ENCODE assay signal across 10 cellular contexts in genomic region chr20:57698867-57699275, GRCh38. TPM values are rescaled to one million over a fixed set of nuclear protein-coding genes. Genes with fewer than 3 reads are reported as not detected.
DNase-seq lines count a peak whose midpoint lies in the region; ATAC-seq, FAIRE-seq and TF ChIP-seq lines count a peak whose summit lies in the region.
"Had no signal": no experiment of that assay in that cellular context is flagged by ENCODE, and none has a peak within 500 bp of the region (broad histone marks: within the 10 kb centered on the region; RNA-seq: fewer than 3 reads in every experiment).

No MANE protein-coding gene starts in this region.

- no peaks in the 10 kb centered on the region for H3K27me3 ChIP-seq in astrocyte (ENCODE audit: insufficient read depth, low read length)
- H3K27me3 ChIP-seq in skeletal muscle satellite cell (ENCODE audit: control insufficient read depth, insufficient read depth, low read length) = no peaks in the 10 kb centered on the region
- H3K27me3 ChIP-seq in BE2C = no peaks in the 10 kb centered on the region
- no peaks in the 10 kb centered on the region for H3K27me3 ChIP-seq in heart right ventricle
- H3K27me3 ChIP-seq: right lobe of liver had no signal

- peaks cover 72% of the 10 kb centered on the region for H3K4me1 Mint-ChIP-seq in astrocyte (ENCODE audit: low read depth, unreplicated experiment)

- DNase-seq in M059J (ENCODE audit: low read depth) (peak; percentile 87), astrocyte (ENCODE audit: low read depth) (peak; percentile 67), BE2C (no peak), OCI-M1 (lab: John Stamatoyannopoulos, UW) (no peak), heart right ventricle (no peak)
- DNase-seq: right lobe of liver had no signal

- H3K9ac ChIP-seq in astrocyte (ENCODE audit: low read length) (peak overlapping the region; percentile 75), skeletal muscle satellite cell (ENCODE audit: low read depth, low read length) (peak overlapping the region; percentile 44)

- H3K4me3 ChIP-seq in astrocyte (ENCODE audit: insufficient read depth, low read depth, low read length) = peak overlapping the region; percentile 38
- H3K4me3 ChIP-seq in skeletal muscle satellite cell (ENCODE audit: low read length) = peak overlapping the region; percentile 28
- no peak overlapping the region for H3K4me3 ChIP-seq in BE2C (ENCODE audit: low read depth, low read length)
- no peak overlapping the region for H3K4me3 ChIP-seq in heart right ventricle
- H3K4me3 ChIP-seq: right lobe of liver, SK-N-MC had no signal

- H3K27ac Mint-ChIP-seq in astrocyte (ENCODE audit: unreplicated experiment) = peak overlapping the region; percentile 91

- H3K9me3 Mint-ChIP-seq in astrocyte (ENCODE audit: unreplicated experiment) = no peaks in the 10 kb centered on the region

- H3K79me2 ChIP-seq in astrocyte (ENCODE audit: insufficient read depth, low read length) = peaks cover 94% of the 10 kb centered on the region

- intact Hi-C loops in heart right ventricle (cut with DNase I) = no loop called here

- no peaks in the 10 kb centered on the region for H3K27me3 Mint-ChIP-seq in astrocyte (ENCODE audit: low read depth, unreplicated experiment)

- H3K9me3 ChIP-seq in astrocyte (ENCODE audit: insufficient read depth, low read depth, low read length) = no peaks in the 10 kb centered on the region
- no peaks in the 10 kb centered on the region for H3K9me3 ChIP-seq in skeletal muscle satellite cell (replicated peaks; ENCODE audit: low read length)
- no peaks in the 10 kb centered on the region for H3K9me3 ChIP-seq in BE2C
- no peaks in the 10 kb centered on the region for H3K9me3 ChIP-seq in heart right ventricle
- H3K9me3 ChIP-seq: right lobe of liver had no signal

- TF ChIP-seq CTCF in astrocyte (IDR thresholded peaks at IDR 0.05; ENCODE audit: insufficient read depth, low read depth, low read length) = no peak
- no peak for TF ChIP-seq CTCF in BE2C (IDR thresholded peaks at IDR 0.05; ENCODE audit: low read depth, low read length)
- TF ChIP-seq CTCF in heart right ventricle (IDR thresholded peaks at IDR 0.05) = no peak

- H3K27ac ChIP-seq in astrocyte (ENCODE audit: low read depth, low read length) (peak overlapping the region; percentile 95), heart right ventricle (peak overlapping the region in 1 of 10 donors; percentile 36)
- H3K27ac ChIP-seq: right lobe of liver, SK-N-MC had no signal

- H4K20me1 ChIP-seq in astrocyte (ENCODE audit: insufficient read depth, low read length) = peaks cover 89% of the 10 kb centered on the region

- 78 to 81% methylated on average over 7 of the region's 7 CpGs for WGBS in heart right ventricle, 2 donors

- H3K4me2 ChIP-seq in astrocyte (ENCODE audit: low read length) = peak overlapping the region; percentile 79
- peak overlapping the region; percentile 74 for H3K4me2 ChIP-seq in skeletal muscle satellite cell (ENCODE audit: low read length)

- H3K36me3 Mint-ChIP-seq in astrocyte (ENCODE audit: low read depth, unreplicated experiment) = peaks cover 6% of the 10 kb centered on the region

- peak; percentile 45 for ATAC-seq in GM18502 (IDR thresholded peaks at IDR 0.05; ENCODE audit: poor library complexity, unreplicated experiment)
- ATAC-seq in HG03442 (IDR thresholded peaks at IDR 0.05; ENCODE audit: unreplicated experiment) = no peak
- ATAC-seq in heart right ventricle = no peak

- H2AFZ ChIP-seq in astrocyte (ENCODE audit: low read depth, low read length) = no peak overlapping the region

- FAIRE-seq in astrocyte (lab: Jason Lieb, UNC) = peak; percentile 17

- H3K4me1 ChIP-seq in astrocyte (ENCODE audit: insufficient read depth, low read length) (peaks cover 83% of the 10 kb centered on the region), skeletal muscle satellite cell (ENCODE audit: control insufficient read depth, insufficient read depth, low read length) (peaks cover 31% of the 10 kb centered on the region), BE2C (peaks cover 5% of the 10 kb centered on the region), heart right ventricle (peaks cover 2 to 70% (median 28%) of the 10 kb centered on the region in 9 donors)
- H3K4me1 ChIP-seq: right lobe of liver had no signal

- H3K36me3 ChIP-seq in astrocyte (ENCODE audit: insufficient read depth, low read length) = no peaks in the 10 kb centered on the region
- H3K36me3 ChIP-seq in skeletal muscle satellite cell (ENCODE audit: insufficient read depth, low read length) = no peaks in the 10 kb centered on the region
- no peaks in the 10 kb centered on the region for H3K36me3 ChIP-seq in BE2C
- H3K36me3 ChIP-seq in heart right ventricle = peaks cover 0 to 24% (median 0%) of the 10 kb centered on the region in 9 donors
- H3K36me3 ChIP-seq: right lobe of liver had no signal

- H3K4me3 Mint-ChIP-seq in astrocyte (ENCODE audit: unreplicated experiment) = peak overlapping the region; percentile 62

RNA-seq across cellular contexts. Expression of gene PMEPA1, which starts 10.9 kb away (rescaled TPM):
- 7.5 and 14.6 TPM in 2 replicates for total RNA-seq in M059J (2014; rRNA removed; shearing (Covaris generic))
- total RNA-seq in astrocyte = 49.4 and 65.1 TPM in 2 replicates
- 0.25 and 3.1 TPM in 2 replicates for total RNA-seq in skeletal muscle satellite cell (2012; rRNA removed)
- 6.3 TPM for polyA plus RNA-seq in BE2C (2012; ENCODE audit: insufficient read depth, insufficient read length, low read depth)
- total RNA-seq in heart right ventricle = 10 to 100 TPM; 16.1 to 39.2 (median 30.4) TPM
- 10 to 100 TPM; 10.5 to 81.8 TPM for polyA plus RNA-seq in heart right ventricle

Comparison
In these comparisons a context has a peak if more than half of its experiments do, and no peak if none do; other contexts are left out.
1. DNase-seq: peak in M059J (single experiment) and astrocyte (single experiment); none in BE2C (single experiment), OCI-M1 (single experiment) and heart right ventricle (0 of 2).
2. H3K4me3 ChIP-seq: peak in astrocyte (single experiment) and skeletal muscle satellite cell (single experiment); none in BE2C (single experiment) and heart right ventricle (0 of 10).